8 cellular contexts compared by ENCODE assay signal in the genomic region with DNA sequence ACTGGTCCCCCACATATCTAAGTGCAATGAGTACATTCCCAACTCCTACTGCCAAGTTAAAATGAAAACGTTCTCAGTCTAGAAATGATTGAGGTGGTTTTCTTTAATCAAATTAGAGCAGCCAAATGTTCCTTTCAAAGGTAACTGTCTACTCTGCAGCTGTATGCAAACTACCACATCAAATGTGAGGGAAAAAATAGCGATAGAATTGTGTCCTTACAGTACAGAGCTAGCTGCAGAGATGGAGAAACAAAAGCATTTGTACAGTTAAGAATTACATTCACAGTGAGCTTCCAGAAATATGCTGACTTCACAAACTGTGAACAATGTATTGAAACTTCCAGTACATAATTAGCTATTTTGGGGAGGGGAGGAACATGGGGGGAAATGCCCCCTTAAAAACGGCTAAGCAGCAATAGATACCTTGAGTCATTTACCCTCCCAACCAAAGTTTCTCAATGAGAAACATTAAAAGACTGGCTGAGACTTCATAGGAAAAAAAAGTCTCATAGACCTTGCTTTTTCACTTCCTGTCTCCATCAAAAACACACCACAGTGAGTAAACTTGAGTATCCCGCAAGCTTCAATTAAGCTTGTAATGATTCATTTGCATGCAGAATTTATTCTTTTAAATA. TPM values are rescaled to one million over a fixed set of nuclear protein-coding genes. Genes with fewer than 3 reads are reported as not detected.
DNase-seq lines count a peak whose midpoint lies in the region; ATAC-seq and TF ChIP-seq lines count a peak whose summit lies in the region.

No MANE protein-coding gene starts in this region.

- TF ChIP-seq CTCF in endothelial cell (IDR thresholded peaks at IDR 0.05; ENCODE audit: unreplicated experiment) (no peak), gastrocnemius medialis (IDR thresholded peaks at IDR 0.05 in 4 of 5, conservative IDR thresholded peaks at IDR 0.05 in 1 of 5) (no peak)

- H3K4me3 ChIP-seq in HUES6 (ENCODE audit: low read depth, low read length) (no peak overlapping the region), gastrocnemius medialis (no peak overlapping the region)

- peaks cover 16% of the 10 kb centered on the region for H3K9me3 Mint-ChIP-seq in activated naive CD8-positive, alpha-beta T cell treated with anti-CD3 and anti-CD28 coated beads for 36 hours
- H3K9me3 Mint-ChIP-seq in endothelial cell (ENCODE audit: unreplicated experiment) = peaks cover 6% of the 10 kb centered on the region

- intact Hi-C loops in gastrocnemius medialis (cut with DNase I; ENCODE audit: low total_unique reads) = no loop called here

- DNase-seq in activated naive CD8-positive, alpha-beta T cell treated with anti-CD3 and anti-CD28 coated beads for 36 hours = no peak
- DNase-seq in nucleus accumbens (lab: John Stamatoyannopoulos, UW) = no peak
- DNase-seq in endothelial cell (ENCODE audit: low spot score) = no peak
- no peak for DNase-seq in gastrocnemius medialis
- no peak for DNase-seq in GM19238 (ENCODE audit: insufficient read length, low spot score)

- H3K27ac ChIP-seq in HUES6 (ENCODE audit: low read depth, low read length) (0 out of 2 replicates have a peak overlapping the region, but pooled peaks have one; percentile 0), gastrocnemius medialis (no peak overlapping the region)

- peaks cover 49% of the 10 kb centered on the region for H3K36me3 Mint-ChIP-seq in activated naive CD8-positive, alpha-beta T cell treated with anti-CD3 and anti-CD28 coated beads for 36 hours
- peaks cover 9% of the 10 kb centered on the region for H3K36me3 Mint-ChIP-seq in endothelial cell (ENCODE audit: low read depth, unreplicated experiment)

- in situ Hi-C loops in gastrocnemius medialis (cut with MboI; ENCODE audit: low sequenced_read_pairs in 4 of 4) = no loop called here

- peak overlapping the region; percentile 57 for H3K4me3 Mint-ChIP-seq in activated naive CD8-positive, alpha-beta T cell treated with anti-CD3 and anti-CD28 coated beads for 36 hours
- H3K4me3 Mint-ChIP-seq in endothelial cell (ENCODE audit: unreplicated experiment) = no peak overlapping the region

- no peaks in the 10 kb centered on the region for H3K27me3 ChIP-seq in HUES6 (ENCODE audit: control insufficient read depth, insufficient read depth, low read length)
- no peaks in the 10 kb centered on the region for H3K27me3 ChIP-seq in gastrocnemius medialis

- H3K36me3 ChIP-seq in HUES6 (ENCODE audit: control insufficient read depth, insufficient read depth, low read length) (no peaks in the 10 kb centered on the region), gastrocnemius medialis (no peaks in the 10 kb centered on the region)

- no peaks in the 10 kb centered on the region for H3K27me3 Mint-ChIP-seq in activated naive CD8-positive, alpha-beta T cell treated with anti-CD3 and anti-CD28 coated beads for 36 hours
- no peaks in the 10 kb centered on the region for H3K27me3 Mint-ChIP-seq in endothelial cell (ENCODE audit: unreplicated experiment)

- ATAC-seq in GM18498 (IDR thresholded peaks at IDR 0.05; ENCODE audit: unreplicated experiment) (peak; percentile 53), GM21528 (IDR thresholded peaks at IDR 0.05; ENCODE audit: low FRiP score, unreplicated experiment) (peak; percentile 54), gastrocnemius medialis (no peak)

- H3K4me1 Mint-ChIP-seq in activated naive CD8-positive, alpha-beta T cell treated with anti-CD3 and anti-CD28 coated beads for 36 hours = peaks cover 67% of the 10 kb centered on the region
- peaks cover 14% of the 10 kb centered on the region for H3K4me1 Mint-ChIP-seq in endothelial cell (ENCODE audit: unreplicated experiment)

- peaks cover 38% of the 10 kb centered on the region for H3K4me1 ChIP-seq in HUES6 (ENCODE audit: control insufficient read depth, insufficient read depth, low read length)
- H3K4me1 ChIP-seq in gastrocnemius medialis = peaks cover 0 to 11% of the 10 kb centered on the region in 2 donors

- no peak overlapping the region for H3K9ac ChIP-seq in HUES6 (ENCODE audit: low read length)

- H3K9me3 ChIP-seq in HUES6 (ENCODE audit: control insufficient read depth, insufficient read depth, low read depth, low read length) = peaks cover 13% of the 10 kb centered on the region; the same call in 1 of the 2 replicates
- no peaks in the 10 kb centered on the region for H3K9me3 ChIP-seq in gastrocnemius medialis

- TF ChIP-seq POLR2A in gastrocnemius medialis (IDR thresholded peaks at IDR 0.05) = no peak

- H3K27ac Mint-ChIP-seq in activated naive CD8-positive, alpha-beta T cell treated with anti-CD3 and anti-CD28 coated beads for 36 hours = peak overlapping the region; percentile 88
- H3K27ac Mint-ChIP-seq in endothelial cell (ENCODE audit: unreplicated experiment) = no peak overlapping the region

RNA-seq across cellular contexts. Expression of a gene that starts 22.9 kb away (rescaled TPM):
- total RNA-seq in activated naive CD8-positive, alpha-beta T cell treated with anti-CD3 and anti-CD28 coated beads for 36 hours = 100 to 1,000 TPM; 103 to 106 TPM
- total RNA-seq in endothelial cell (ENCODE audit: unreplicated experiment) (32.6 TPM), gastrocnemius medialis (1 to 10 TPM; 1.2 to 6.9 (median 2.6) TPM)

Comparison
In these comparisons a context has a peak if more than half of its experiments do, and no peak if none do; other contexts are left out.
1. ATAC-seq: peak in GM18498 (single experiment) and GM21528 (single experiment); none in gastrocnemius medialis (0 of 2).